Comparison of ENCODE assay signal across 12 cellular contexts in the genomic region with DNA sequence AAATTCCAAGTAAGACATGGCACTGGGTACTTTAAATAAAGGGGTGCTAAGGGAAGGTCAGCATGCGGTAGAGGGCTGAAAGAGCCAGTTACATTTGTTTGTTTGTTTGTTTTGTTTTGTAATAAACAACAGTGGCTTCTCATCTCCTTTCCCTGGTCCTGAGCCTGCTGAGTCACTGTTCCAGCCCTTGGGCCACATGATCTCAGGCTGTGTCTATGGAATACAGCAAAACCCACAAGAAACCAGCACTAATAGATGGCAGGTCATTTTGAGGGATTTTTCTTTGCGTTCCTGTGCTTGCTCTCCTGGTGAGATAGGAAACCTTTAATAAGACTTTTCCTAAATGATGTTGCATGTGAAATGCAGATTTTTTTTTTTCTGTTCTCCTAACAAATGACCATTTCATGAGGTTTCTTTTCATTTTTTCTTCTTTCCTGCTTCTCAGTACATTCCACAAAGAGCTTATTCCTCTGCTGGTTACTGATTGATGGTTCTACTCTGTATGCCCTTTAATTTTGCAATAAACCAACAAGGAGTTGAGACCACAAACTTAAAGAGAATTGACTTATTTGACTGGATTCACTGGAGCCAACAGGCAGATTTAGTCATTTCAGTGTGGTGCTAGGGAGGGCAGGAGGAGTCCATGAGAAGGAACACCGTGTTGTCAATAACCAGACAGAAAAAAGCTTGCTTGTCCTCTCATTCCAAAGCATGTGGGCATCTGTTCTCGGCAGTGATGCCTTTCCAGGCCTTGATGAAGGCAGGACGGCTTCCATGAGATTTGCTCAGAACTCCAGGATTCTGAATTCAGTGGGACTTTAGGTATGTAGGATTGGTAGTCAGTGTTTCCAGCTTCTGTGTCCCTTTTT.
A peak's percentile ranks its signal among the peaks of the same experiment; 100 is the strongest.
DNase-seq lines count a peak whose midpoint lies in the region; ATAC-seq and TF ChIP-seq lines count a peak whose summit lies in the region.
"Had no signal": no experiment of that assay in that cellular context is flagged by ENCODE, and none has a peak within 500 bp of the region (broad histone marks: within the 10 kb centered on the region; RNA-seq: fewer than 3 reads in every experiment).

No MANE protein-coding gene starts in this region.

- POLR2A ChIA-PET in HEK293 (lab: Yijun Ruan, JAX): no interaction called here

- H3K4me3 Mint-ChIP-seq in memory B cell: peak overlapping the region; percentile 64
- H3K4me3 Mint-ChIP-seq: CD8-positive, alpha-beta T cell; effector memory CD8-positive, alpha-beta T cell had no signal

- H3K36me3 Mint-ChIP-seq in memory B cell: no peaks in the 10 kb centered on the region
- H3K36me3 Mint-ChIP-seq: CD8-positive, alpha-beta T cell had no signal

- H3K9me3 Mint-ChIP-seq in memory B cell: no peaks in the 10 kb centered on the region
- H3K9me3 Mint-ChIP-seq: CD8-positive, alpha-beta T cell; effector memory CD8-positive, alpha-beta T cell had no signal

- no peaks in the 10 kb centered on the region for H3K4me1 ChIP-seq in HEK293 (ENCODE audit: control insufficient read depth, insufficient read depth, low read length)

- no peaks in the 10 kb centered on the region for H3K9me3 ChIP-seq in HEK293 (ENCODE audit: control insufficient read depth, insufficient read depth, low read depth, low read length)

- H3K4me3 ChIP-seq in HEK293 (ENCODE audit: low read depth, low read length): no peak overlapping the region

- CTCF ChIA-PET in HEK293 (lab: Yijun Ruan, JAX): no interaction called here

- no peak for TF ChIP-seq CTCF in HEK293 (tag by site-specific recombination; IDR thresholded peaks at IDR 0.05)

- no peaks in the 10 kb centered on the region for H3K27me3 Mint-ChIP-seq in memory B cell
- H3K27me3 Mint-ChIP-seq: effector memory CD8-positive, alpha-beta T cell had no signal

- H3K27ac Mint-ChIP-seq in memory B cell: peak overlapping the region; percentile 98
- H3K27ac Mint-ChIP-seq: CD8-positive, alpha-beta T cell had no signal

- peaks cover 83% of the 10 kb centered on the region for H3K4me1 Mint-ChIP-seq in memory B cell

- H3K36me3 ChIP-seq in HEK293 (ENCODE audit: control insufficient read depth in 2 of 2, insufficient read depth in 1 of 2, low read length in 2 of 2): no peaks in the 10 kb centered on the region

- no peak for ATAC-seq in memory B cell (ENCODE audit: low read depth)
- no peak for ATAC-seq in HG02763 (IDR thresholded peaks at IDR 0.05; ENCODE audit: unreplicated experiment)
- no peak for ATAC-seq in HG03095 (IDR thresholded peaks at IDR 0.05; ENCODE audit: unreplicated experiment)
- no peak for ATAC-seq in GM18511 (IDR thresholded peaks at IDR 0.05; ENCODE audit: unreplicated experiment)
- ATAC-seq: CD8-positive, alpha-beta T cell; effector memory CD8-positive, alpha-beta T cell had no signal

- DNase-seq in AG08395 (ENCODE audit: low spot score) (peak; percentile 67), astrocyte of the hippocampus (ENCODE audit: low read depth, low spot score) (peak; percentile 82), memory B cell (ENCODE audit: low spot score in 2 of 2) (no peak), inferior parietal cortex (ENCODE audit: extremely low spot score) (no peak)
- DNase-seq: CD8-positive, alpha-beta T cell; effector memory CD8-positive, alpha-beta T cell; stimulated activated CD8-positive, alpha-beta memory T cell treated with anti-CD3 and anti-CD28 coated beads, Interleukin-4, amount 100 ng/mL, for 48 hours; T-helper 9 cell had no signal

- H3K27ac ChIP-seq in HEK293 (ENCODE audit: extremely low read depth, low read depth, low read length): no peak overlapping the region

TF ChIP-seq in HEK293, 187 proteins besides CTCF, POLR2A, EP300 and RAD21:
- TF ChIP-seq ZNF138 (tag by site-specific recombination; IDR thresholded peaks at IDR 0.05; ENCODE audit: borderline replicate concordance): no peak
- 0 out of 2 replicates have a peak, but pooled peaks have one; percentile 14 for TF ChIP-seq ZNF335 (tag by site-specific recombination; conservative IDR thresholded peaks at IDR 0.05)

Comparison
In these comparisons a context has a peak if more than half of its experiments do, and no peak if none do; other contexts are left out.
1. DNase-seq: peak in AG08395 (single experiment) and astrocyte of the hippocampus (single experiment); none in memory B cell (0 of 2) and inferior parietal cortex (single experiment).